In genomic region chr3:193829781-193830180, GRCh38 we compare ENCODE assay signal across 1 cellular context.
A peak's percentile ranks its signal among the peaks of the same experiment; 100 is the strongest.
TF ChIP-seq lines count a peak whose summit lies in the region.

No MANE protein-coding gene starts in this region.

TF ChIP-seq in K562, 482 proteins besides CTCF, POLR2A, EP300 and RAD21 (continued from another document):
- TF ChIP-seq PRDM10 (IDR thresholded peaks at IDR 0.05; ENCODE audit: partially characterized antibody) (no peak), RBFOX2 (IDR thresholded peaks at IDR 0.05; ENCODE audit: low read depth, low read length) (no peak), TFAP4 (CRISPR knock-in tag; IDR thresholded peaks at IDR 0.05; ENCODE audit: borderline replicate concordance) (peak; percentile 42; the same call in 1 of the 2 replicates)
